8 cellular contexts compared by ENCODE assay signal in the genomic region with DNA sequence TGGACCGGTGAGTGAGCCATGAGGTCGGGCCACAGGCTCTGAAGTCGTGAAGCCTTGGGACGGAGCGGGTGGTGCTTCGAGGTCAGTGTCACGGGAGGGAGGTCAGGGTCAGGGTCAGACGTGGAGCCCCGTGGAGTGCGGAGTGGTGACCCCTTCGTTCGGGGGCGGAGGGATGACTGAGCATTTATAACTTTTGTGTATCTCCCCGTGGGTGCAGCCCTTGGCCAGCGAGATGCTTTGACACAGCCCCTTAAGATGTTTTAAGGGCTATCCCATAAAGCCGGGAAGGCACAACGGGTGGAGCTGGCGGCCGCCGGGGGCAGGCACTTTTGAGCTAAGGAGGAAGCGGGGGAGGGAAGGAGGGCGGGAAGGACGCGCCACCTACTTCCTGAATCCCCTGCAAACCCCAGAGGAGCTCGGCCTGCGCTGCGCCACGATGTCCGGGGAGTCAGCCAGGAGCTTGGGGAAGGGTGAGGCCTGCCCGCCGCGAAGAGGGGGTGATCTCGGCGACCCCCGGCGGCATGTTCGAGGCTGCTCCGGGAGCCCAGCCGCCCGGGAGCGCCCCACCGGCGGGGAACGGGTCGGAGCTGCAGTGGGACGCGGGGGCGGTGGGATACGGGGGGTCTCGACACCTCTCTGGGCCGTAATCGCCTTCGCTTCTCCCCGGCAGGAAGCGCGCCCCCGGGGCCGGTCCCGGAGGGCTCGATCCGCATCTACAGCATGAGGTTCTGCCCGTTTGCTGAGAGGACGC. TPM values are rescaled to one million over a fixed set of nuclear protein-coding genes. Genes with fewer than 3 reads are reported as not detected.
DNase-seq lines count a peak whose midpoint lies in the region; ATAC-seq and TF ChIP-seq lines count a peak whose summit lies in the region.

Gene GSTO1 (plus strand): TSS at position 400 of the 751 bp plus-strand sequence. CDS start 37 bp downstream, at position 437.

- TF ChIP-seq POLR2A in esophagus squamous epithelium (IDR thresholded peaks at IDR 0.05), result peak in 2 of 4 donors; percentile 83 to 87

- H3K27ac ChIP-seq in esophagus squamous epithelium (peak within 1 kb of the TSS; percentile 96 to 99 (median 98)), substantia nigra (ENCODE audit: low read depth, low read length, poor library complexity, severe bottlenecking) (peak within 1 kb of the TSS; percentile 94)

- H3K4me1 ChIP-seq in esophagus squamous epithelium (peaks cover 8 to 51% (median 38%) of the 10 kb centered on the region in 3 donors), mucosa of stomach (ENCODE audit: control insufficient read depth, insufficient read depth, low read length) (peaks cover 25% of the 10 kb centered on the region)

- H3K36me3 ChIP-seq in esophagus squamous epithelium, result peaks cover 0 to 23% (median 0%) of the 10 kb centered on the region in 3 donors
- peaks cover 7% of the 10 kb centered on the region for H3K36me3 ChIP-seq in mucosa of stomach (ENCODE audit: control insufficient read depth, insufficient read depth, low read length)

- peak in 1 of 6 experiments; percentile 14 for TF ChIP-seq CTCF in esophagus squamous epithelium (IDR thresholded peaks at IDR 0.05)

- WGBS in esophagus squamous epithelium, 2 donors, result 0 to 2% methylated on average over 15 to 19 of the region's 63 CpGs

- peak within 1 kb of the TSS; percentile 70 to 92 (median 82) for H3K4me3 ChIP-seq in esophagus squamous epithelium
- peak within 1 kb of the TSS; percentile 92 for H3K4me3 ChIP-seq in mucosa of stomach (ENCODE audit: low read length)

- H3K9me3 ChIP-seq in esophagus squamous epithelium (no peaks in the 10 kb centered on the region), mucosa of stomach (ENCODE audit: control insufficient read depth, low read length) (no peaks in the 10 kb centered on the region)

- no peaks in the 10 kb centered on the region for H3K27me3 ChIP-seq in esophagus squamous epithelium
- no peaks in the 10 kb centered on the region for H3K27me3 ChIP-seq in mucosa of stomach (ENCODE audit: control insufficient read depth, insufficient read depth, low read length)

- peak within 1 kb of the TSS; percentile 94 for H3K9ac ChIP-seq in mucosa of stomach (ENCODE audit: low read length)

- intact Hi-C loops in esophagus squamous epithelium (cut with DNase I), result no loop called here

- DNase-seq in AG08396 (ENCODE audit: low spot score) (peak; percentile 83), OCI-M2 (lab: John Stamatoyannopoulos, UW; ENCODE audit: unreplicated experiment) (peak; percentile 48), activated T-helper 1 cell treated with Interleukin-2 at 50 U/mL for 16 hours (ENCODE audit: low read depth) (peak; percentile 46), esophagus squamous epithelium (lab: John Stamatoyannopoulos, UW) (no peak), substantia nigra (lab: John Stamatoyannopoulos, UW) (peak in 46 of 49 donors; percentile 19 to 79 (median 57))

- ATAC-seq in GM18907 (IDR thresholded peaks at IDR 0.05; ENCODE audit: unreplicated experiment) (peak; percentile 81), HG03108 (IDR thresholded peaks at IDR 0.05; ENCODE audit: unreplicated experiment) (peak; percentile 74)

RNA-seq across cellular contexts. Expression of gene GSTO1, which starts in this region (rescaled TPM):
- total RNA-seq in esophagus squamous epithelium, result 100 to 1,000 TPM in 1 of 4 donors, 10 to 100 TPM in 3; 43.8 to 115 (median 78.0) TPM
